1 cellular context compared by ENCODE assay signal in genomic region chr13:49217962-49218492, GRCh38.
TF ChIP-seq lines count a peak whose summit lies in the region.

No MANE protein-coding gene starts in this region.

TF ChIP-seq in endothelial cell of umbilical vein, 7 proteins besides CTCF, POLR2A, EP300 and RAD21:
- TF ChIP-seq GATA2 (IDR thresholded peaks at IDR 0.05; ENCODE audit: insufficient read depth, insufficient read length, low read depth, low read length) (no peak), FOS (IDR thresholded peaks at IDR 0.05; ENCODE audit: borderline replicate concordance, insufficient read depth, low read length) (no peak), JUN (IDR thresholded peaks at IDR 0.05; ENCODE audit: borderline replicate concordance, insufficient read depth, insufficient read length, low read depth) (no peak), POLR2AphosphoS5 (IDR thresholded peaks at IDR 0.05; ENCODE audit: insufficient read depth, low read depth, low read length) (no peak), MYC (IDR thresholded peaks at IDR 0.05; ENCODE audit: low read depth, low read length) (no peak)
TF ChIP-seq in endothelial cell of umbilical vein: peak in this region for 0.
